ENCODE assay signal across 8 cellular contexts in genomic region chr14:24141030-24141880, GRCh38. TPM values are rescaled to one million over a fixed set of nuclear protein-coding genes. Genes with fewer than 3 reads are reported as not detected.
A peak's percentile ranks its signal among the peaks of the same experiment; 100 is the strongest.
DNase-seq lines count a peak whose midpoint lies in the region; ATAC-seq and TF ChIP-seq lines count a peak whose summit lies in the region.

Gene EMC9, minus strand, starts transcription at chr14:24141591. Its CDS starts 287 bp downstream, at chr14:24141304.

- DNase-seq in DMS153 treated with DMSO at 0.1 percent for 48 hours (lab: John Stamatoyannopoulos, UW; ENCODE audit: unreplicated experiment) (peak; percentile 98), OCI-M2 (lab: John Stamatoyannopoulos, UW; ENCODE audit: unreplicated experiment) (peak; percentile 98), activated T-cell treated with anti-CD3 and anti-CD28 coated beads for 4 hours (peak; percentile 99), epithelial cell of esophagus (ENCODE audit: low read depth) (peak; percentile 100)
- peak; percentile 98 to 99 for DNase-seq in stimulated activated CD8-positive, alpha-beta memory T cell treated with anti-CD3 and anti-CD28 coated beads, Interleukin-4, amount 100 ng/mL, for 1 hour (ENCODE audit: low read depth in 2 of 2, low spot score in 1 of 2)

- H3K4me1 Mint-ChIP-seq in IgD-negative memory B cell = peaks cover 19 to 45% (median 33%) of the 10 kb centered on the region in 3 donors

- H3K27ac Mint-ChIP-seq in IgD-negative memory B cell = peak within 1 kb of the TSS; percentile 84 to 95 (median 93)

- peaks cover 64% of the 10 kb centered on the region for H3K4me1 ChIP-seq in mononuclear cell (ENCODE audit: insufficient read depth, low read length)

- no peaks in the 10 kb centered on the region for H3K9me3 ChIP-seq in mononuclear cell (ENCODE audit: low read depth, low read length)

- H3K36me3 Mint-ChIP-seq in IgD-negative memory B cell = peaks cover 6% of the 10 kb centered on the region

- H3K27me3 Mint-ChIP-seq in IgD-negative memory B cell = no peaks in the 10 kb centered on the region

- H3K4me3 Mint-ChIP-seq in IgD-negative memory B cell = peak within 1 kb of the TSS; percentile 91 to 98 (median 95)

- TF ChIP-seq CTCF in epithelial cell of esophagus (IDR thresholded peaks at IDR 0.05; ENCODE audit: insufficient read depth, low read depth, low read length, missing control alignments) = peak; percentile 43

- no peaks in the 10 kb centered on the region for H3K9me3 Mint-ChIP-seq in IgD-negative memory B cell

- H3K4me3 ChIP-seq in epithelial cell of esophagus (ENCODE audit: low read length) (peak within 1 kb of the TSS; percentile 91), mononuclear cell (ENCODE audit: low read length) (peak within 1 kb of the TSS; percentile 67)

- ATAC-seq in GM21529 (IDR thresholded peaks at IDR 0.05; ENCODE audit: unreplicated experiment) = peak; percentile 83

- no peaks in the 10 kb centered on the region for H3K27me3 ChIP-seq in mononuclear cell (ENCODE audit: insufficient read depth, low read length)

RNA-seq across cellular contexts. Expression of gene EMC9, which starts in this region (rescaled TPM):
- 18.2 TPM for polyA plus RNA-seq in IgD-negative memory B cell
- 4.1 TPM for total RNA-seq in mononuclear cell

Comparison
In these comparisons a context has a peak if more than half of its experiments do, and no peak if none do; other contexts are left out.
1. Peak in every context shown above with its lines: DNase-seq, ATAC-seq and H3K4me3 ChIP-seq.